ENCODE assay signal across 7 cellular contexts in the genomic region with DNA sequence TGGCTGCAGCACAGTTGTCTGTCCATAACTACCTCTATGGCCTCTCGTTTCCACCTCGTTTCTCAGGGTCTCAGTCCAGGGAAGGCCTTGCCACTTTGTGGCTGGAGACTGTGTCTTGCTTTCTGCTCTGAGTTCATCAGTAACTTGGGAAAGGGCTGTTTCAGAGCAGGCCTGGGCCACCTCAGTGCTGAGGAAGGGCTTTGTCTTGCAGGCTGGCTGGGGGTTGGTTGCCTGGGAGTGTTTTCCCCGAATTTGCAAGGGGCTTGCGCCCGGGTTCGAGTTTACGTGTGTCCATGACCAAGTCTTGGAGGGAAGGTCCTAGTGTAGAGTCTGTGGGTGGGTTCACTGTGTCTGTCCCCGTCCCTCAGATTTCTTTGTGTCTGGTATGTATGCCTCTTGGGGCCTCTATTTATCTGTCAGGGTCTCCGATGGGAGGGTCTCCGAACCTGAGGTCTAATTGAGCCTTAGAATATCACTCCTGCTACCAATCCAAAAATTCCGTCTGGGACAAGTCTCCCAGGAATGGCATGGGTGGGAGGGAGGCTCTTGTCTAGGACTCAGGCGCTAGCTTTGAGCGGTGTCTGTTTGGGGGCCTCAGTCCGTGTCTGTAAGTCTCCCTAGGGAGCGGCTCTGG. TPM values are rescaled to one million over a fixed set of nuclear protein-coding genes. Genes with fewer than 3 reads are reported as not detected.
DNase-seq lines count a peak whose midpoint lies in the region; ATAC-seq, FAIRE-seq and TF ChIP-seq lines count a peak whose summit lies in the region.
"Had no signal": no experiment of that assay in that cellular context is flagged by ENCODE, and none has a peak within 500 bp of the region (broad histone marks: within the 10 kb centered on the region; RNA-seq: fewer than 3 reads in every experiment).

No MANE protein-coding gene starts in this region.

- H3K36me3 ChIP-seq in heart right ventricle (peaks cover 0 to 43% (median 24%) of the 10 kb centered on the region in 9 donors), kidney (ENCODE audit: control insufficient read depth in 1 of 2, insufficient read depth in 2 of 2, low read length in 2 of 2) (peaks cover 0 to 8% of the 10 kb centered on the region in 2 donors), uterus (no peaks in the 10 kb centered on the region)

- H3K27ac ChIP-seq in heart right ventricle, result peak overlapping the region; percentile 90 to 96 (median 94)
- H3K27ac ChIP-seq in kidney (ENCODE audit: low read depth in 2 of 2, low read length in 2 of 2), result peak overlapping the region; percentile 76 to 86
- peak overlapping the region; percentile 99 to 100 for H3K27ac ChIP-seq in uterus

- intact Hi-C loops in heart right ventricle (cut with DNase I) (loop anchor here in 4 of 10 donors (5.0 kb wide), 1 partner anchor 36 kb away; the partner anchor contains the start of gene RUSF1 (in 4 of the 4)), left cardiac atrium (cut with DNase I) (no loop called here), kidney (cut with DNase I) (no loop called here), uterus (cut with DNase I; ENCODE audit: low total_unique reads) (no loop called here)

- H3K9ac ChIP-seq in kidney (ENCODE audit: low read length in 2 of 2), result peak overlapping the region in 1 of 2 donors; percentile 59

- DNase-seq in heart right ventricle, result no peak
- DNase-seq in left cardiac atrium, result no peak
- peak; percentile 54 for DNase-seq in kidney
- DNase-seq in uterus, result no peak
- DNase-seq in inferior parietal cortex (ENCODE audit: extremely low spot score), result no peak
- DNase-seq: effector memory CD8-positive, alpha-beta T cell had no signal

- no peak for FAIRE-seq in kidney (lab: Jason Lieb, UNC)

- ATAC-seq in heart right ventricle (no peak), left cardiac atrium (no peak), HG02759 (IDR thresholded peaks at IDR 0.05; ENCODE audit: unreplicated experiment) (no peak)
- ATAC-seq: effector memory CD8-positive, alpha-beta T cell had no signal

- 27 to 33% methylated on average over 15 of the region's 15 CpGs for WGBS in heart right ventricle, 2 donors

- H3K27me3 ChIP-seq in heart right ventricle, result peaks cover 0 to 29% (median 0%) of the 10 kb centered on the region in 7 donors
- no peaks in the 10 kb centered on the region for H3K27me3 ChIP-seq in uterus

- no peak for TF ChIP-seq POLR2A in uterus (IDR thresholded peaks at IDR 0.05)

- H3K4me3 ChIP-seq in heart right ventricle (peak overlapping the region; percentile 54 to 78 (median 72)), kidney (ENCODE audit: low read length in 2 of 2) (peak overlapping the region; percentile 47 to 62), uterus (peak overlapping the region; percentile 83 to 93)

- no peak for TF ChIP-seq CTCF in heart right ventricle (IDR thresholded peaks at IDR 0.05)
- no peak for TF ChIP-seq CTCF in kidney (IDR thresholded peaks at IDR 0.05; ENCODE audit: borderline replicate concordance, extremely low read depth, insufficient read depth)
- TF ChIP-seq CTCF in uterus (IDR thresholded peaks at IDR 0.05), result no peak

- peaks cover 8 to 27% (median 18%) of the 10 kb centered on the region in 9 donors for H3K4me1 ChIP-seq in heart right ventricle
- peaks cover 0 to 9% of the 10 kb centered on the region in 2 donors for H3K4me1 ChIP-seq in kidney (ENCODE audit: control insufficient read depth in 1 of 2, insufficient read depth in 1 of 2, low read depth in 1 of 2, low read length in 2 of 2)
- peaks cover 7 to 18% of the 10 kb centered on the region in 2 donors for H3K4me1 ChIP-seq in uterus

- H3K9me3 ChIP-seq in heart right ventricle (no peaks in the 10 kb centered on the region), kidney (ENCODE audit: control insufficient read depth in 1 of 2, low read length in 2 of 2) (no peaks in the 10 kb centered on the region), uterus (no peaks in the 10 kb centered on the region)

RNA-seq across cellular contexts. Expression of gene TGFB1I1, which starts 0.6 kb away (rescaled TPM):
- total RNA-seq in heart right ventricle, result 10 to 100 TPM; 11.3 to 43.0 (median 16.7) TPM
- polyA plus RNA-seq in heart right ventricle, result 10 to 100 TPM; 20.8 to 37.3 TPM
- 10 to 100 TPM; 33.2 to 57.9 TPM for total RNA-seq in left cardiac atrium
- 54.4 TPM for total RNA-seq in kidney
- 27.5 TPM for polyA plus RNA-seq in kidney (ENCODE audit: insufficient read depth, low read depth, low replicate concordance)
- total RNA-seq in uterus, result 100 to 1,000 TPM in 2 of 4 donors, 10 to 100 TPM in 2; 61.1 to 336 (median 107) TPM

RNA-seq across cellular contexts. Expression of gene SLC5A2, which starts 11.6 kb away (rescaled TPM):
- total RNA-seq in heart right ventricle (not detected), left cardiac atrium (not detected), kidney (4.8 TPM), uterus (1 to 10 TPM in 1 of 4 donors, under 1 TPM in 1, not detected in 2; 0.83 to 2.4 TPM)
- polyA plus RNA-seq in heart right ventricle (1 to 10 TPM in 1 of 2 donors, under 1 TPM in 1; 0.77 to 1.9 TPM), kidney (ENCODE audit: insufficient read depth, low read depth, low replicate concordance) (208 TPM)

RNA-seq across cellular contexts. Expression of gene ARMC5, which starts 12.1 kb away (rescaled TPM):
- total RNA-seq in heart right ventricle (1 to 10 TPM; 3.8 to 7.8 (median 6.4) TPM), left cardiac atrium (1 to 10 TPM; 7.0 to 8.9 TPM), kidney (9.6 TPM), uterus (10 to 100 TPM in 2 of 4 donors, 1 to 10 TPM in 2; 2.1 to 12.7 (median 8.0) TPM)
- polyA plus RNA-seq in heart right ventricle (10 to 100 TPM in 1 of 2 donors, 1 to 10 TPM in 1; 8.4 to 11.9 TPM), kidney (ENCODE audit: insufficient read depth, low read depth, low replicate concordance) (10.9 TPM)

RNA-seq across cellular contexts. Expression of gene ZNF843, which starts 28.8 kb away (rescaled TPM):
- 1 to 10 TPM; 1.9 to 5.4 (median 2.7) TPM for total RNA-seq in heart right ventricle
- polyA plus RNA-seq in heart right ventricle, result 1 to 10 TPM in 1 of 2 donors, under 1 TPM in 1; 0.22 to 1.5 TPM
- total RNA-seq in left cardiac atrium, result 1 to 10 TPM; 2.3 to 3.0 TPM
- 1.4 TPM for total RNA-seq in kidney
- 0.67 TPM for polyA plus RNA-seq in kidney (ENCODE audit: insufficient read depth, low read depth, low replicate concordance)
- total RNA-seq in uterus, result 1 to 10 TPM in 3 of 4 donors, not detected in 1; 1.0 to 3.3 (median 1.5) TPM

RNA-seq across cellular contexts. Expression of gene RUSF1, which starts 36.8 kb away (rescaled TPM):
- total RNA-seq in heart right ventricle (10 to 100 TPM; 21.9 to 28.0 (median 24.4) TPM), left cardiac atrium (10 to 100 TPM; 25.6 to 36.6 TPM), kidney (69.2 TPM), uterus (10 to 100 TPM; 19.2 to 93.5 (median 82.9) TPM)
- polyA plus RNA-seq in heart right ventricle (10 to 100 TPM; 31.9 to 44.4 TPM), kidney (ENCODE audit: insufficient read depth, low read depth, low replicate concordance) (51.8 TPM)
